Comparison of ENCODE assay signal across 8 cellular contexts in genomic region chr6:27518881-27519795, GRCh38. TPM values are rescaled to one million over a fixed set of nuclear protein-coding genes. Genes with fewer than 3 reads are reported as not detected.
DNase-seq lines count a peak whose midpoint lies in the region; ATAC-seq and TF ChIP-seq lines count a peak whose summit lies in the region.

No MANE protein-coding gene starts in this region.

- intact Hi-C loops in PC-3 (cut with micrococcal nuclease) (loop anchor here (1.0 to 5.0 kb wide), 10 partner anchors 16 to 356 kb away; partner anchors contain the start of gene POM121L2), natural killer cell (cut with micrococcal nuclease) (loop anchor here (1.0 to 5.0 kb wide), 6 partner anchors 40 to 376 kb away; a partner anchor contains a TSS)

- POLR2A ChIA-PET in PC-3 (lab: Charles Lee; ENCODE audit: unreplicated experiment) = no interaction called here

- H3K27me3 Mint-ChIP-seq in activated T-helper 17 cell treated with anti-CD3 and anti-CD28 coated beads, Interleukin-2, amount 50 U/mL, for 72 hours = peaks cover 4% of the 10 kb centered on the region
- peaks cover 29 to 46% of the 10 kb centered on the region in 2 donors for H3K27me3 Mint-ChIP-seq in natural killer cell (ENCODE audit: low read depth in 2 of 2)

- peak overlapping the region; percentile 99 for H2AFZ ChIP-seq in PC-3 (ENCODE audit: low read length)

- H3K27me3 ChIP-seq in PC-3 (ENCODE audit: low read length) (no peaks in the 10 kb centered on the region), stomach smooth muscle (ENCODE audit: control insufficient read depth in 1 of 2, insufficient read depth in 2 of 2, low read length in 2 of 2) (peaks cover 6 to 8% of the 10 kb centered on the region in 2 donors)

- no peaks in the 10 kb centered on the region for H3F3A ChIP-seq in PC-3 (ENCODE audit: low read length, unreplicated experiment)

- ATAC-seq in PC-3 (peak; percentile 73), natural killer cell (peak; percentile 61 to 81 (median 81))
- peak; percentile 83 for ATAC-seq in activated T-helper 17 cell treated with anti-CD3 and anti-CD28 coated beads, Interleukin-2, amount 50 U/mL, for 72 hours (replicated peaks)

- H3K9me3 ChIP-seq in PC-3 (ENCODE audit: low read length) = no peaks in the 10 kb centered on the region
- H3K9me3 ChIP-seq in stomach smooth muscle (ENCODE audit: control insufficient read depth in 2 of 2, low read length in 2 of 2) = no peaks in the 10 kb centered on the region

- TF ChIP-seq CTCF in GM20000 (IDR thresholded peaks at IDR 0.05; ENCODE audit: extremely low read depth, missing control alignments) (peak; percentile 71), PC-3 (conservative IDR thresholded peaks at IDR 0.05; ENCODE audit: low read depth, low read length) (peak; percentile 88), natural killer cell (IDR thresholded peaks at IDR 0.05) (peak; percentile 79)

- H3K4me2 ChIP-seq in PC-3 (ENCODE audit: low read length) = peak overlapping the region; percentile 88

- peaks cover 7% of the 10 kb centered on the region for H3K36me3 Mint-ChIP-seq in activated T-helper 17 cell treated with anti-CD3 and anti-CD28 coated beads, Interleukin-2, amount 50 U/mL, for 72 hours (ENCODE audit: low read depth)
- no peaks in the 10 kb centered on the region for H3K36me3 Mint-ChIP-seq in natural killer cell

- peaks cover 10% of the 10 kb centered on the region for H3K4me1 Mint-ChIP-seq in activated T-helper 17 cell treated with anti-CD3 and anti-CD28 coated beads, Interleukin-2, amount 50 U/mL, for 72 hours
- H3K4me1 Mint-ChIP-seq in natural killer cell = peaks cover 16 to 17% of the 10 kb centered on the region in 2 donors

- H3K9me2 ChIP-seq in PC-3 (replicated peaks; ENCODE audit: low read length) = no peaks in the 10 kb centered on the region

- no peaks in the 10 kb centered on the region for H4K20me1 ChIP-seq in PC-3 (ENCODE audit: low read length)

- H3K36me3 ChIP-seq in PC-3 (ENCODE audit: low read depth, low read length) = no peaks in the 10 kb centered on the region
- no peaks in the 10 kb centered on the region for H3K36me3 ChIP-seq in stomach smooth muscle (ENCODE audit: control insufficient read depth in 2 of 2, insufficient read depth in 2 of 2, low read length in 2 of 2)

- peak overlapping the region; percentile 71 for H3K9ac ChIP-seq in PC-3 (ENCODE audit: low read length)
- H3K9ac ChIP-seq in stomach smooth muscle (ENCODE audit: low read length in 2 of 2) = peak overlapping the region; percentile 87 to 92

- H3K9me3 Mint-ChIP-seq in activated T-helper 17 cell treated with anti-CD3 and anti-CD28 coated beads, Interleukin-2, amount 50 U/mL, for 72 hours = no peaks in the 10 kb centered on the region
- no peaks in the 10 kb centered on the region for H3K9me3 Mint-ChIP-seq in natural killer cell

- peak overlapping the region; percentile 99 for H3K27ac Mint-ChIP-seq in activated T-helper 17 cell treated with anti-CD3 and anti-CD28 coated beads, Interleukin-2, amount 50 U/mL, for 72 hours
- peak overlapping the region; percentile 87 to 88 for H3K27ac Mint-ChIP-seq in natural killer cell

- H3K4me3 ChIP-seq in PC-3 (ENCODE audit: low read length) = peak overlapping the region; percentile 89
- peak overlapping the region; percentile 92 to 96 for H3K4me3 ChIP-seq in stomach smooth muscle (ENCODE audit: low read length in 2 of 2)

- CTCF ChIA-PET in PC-3 (lab: Charles Lee) = interaction anchor here (0.6 to 2.0 kb wide), 8 partner anchors 13 to 233 kb away, joined by 3 to 21 read pairs (median 4); partner anchors contain the start of gene POM121L2

- peak overlapping the region; percentile 94 for H3K4me3 Mint-ChIP-seq in activated T-helper 17 cell treated with anti-CD3 and anti-CD28 coated beads, Interleukin-2, amount 50 U/mL, for 72 hours
- H3K4me3 Mint-ChIP-seq in natural killer cell = peak overlapping the region; percentile 91

- BruUV-seq in PC-3 (replicated peaks; lab: Mats Ljungman, UMichigan) = TSS peak; percentile 17

- peak; percentile 48 for DNase-seq in COLO668 (lab: John Stamatoyannopoulos, UW; ENCODE audit: unreplicated experiment)
- DNase-seq in GM20000 (ENCODE audit: low spot score) = peak; percentile 73
- DNase-seq in HuH-7.5 (ENCODE audit: low spot score) = peak; percentile 13
- DNase-seq in PC-3 = peak; percentile 96
- peak; percentile 97 for DNase-seq in fibroblast of peridontal ligament (ENCODE audit: extremely low read depth)
- DNase-seq in natural killer cell = peak; percentile 49

- H3K4me1 ChIP-seq in PC-3 (ENCODE audit: insufficient read depth, low read length) (peaks cover 5% of the 10 kb centered on the region; the same call in 1 of the 2 replicates), stomach smooth muscle (ENCODE audit: control insufficient read depth, insufficient read depth, low read length) (peaks cover 9% of the 10 kb centered on the region)

- H3K79me2 ChIP-seq in PC-3 (ENCODE audit: low read length) = no peaks in the 10 kb centered on the region

- peak overlapping the region; percentile 31; the same call in 1 of the 2 replicates for H3K27ac ChIP-seq in PC-3 (ENCODE audit: low read length)
- peak overlapping the region; percentile 96 for H3K27ac ChIP-seq in stomach smooth muscle (ENCODE audit: low read length)

RNA-seq across cellular contexts. Expression of gene ZNF184, which starts 46.2 kb away (rescaled TPM):
- total RNA-seq in PC-3 (2014; rRNA removed) (7.0 and 10.2 TPM in 2 replicates), natural killer cell (10 to 100 TPM; 12.8 to 21.7 (median 16.2) TPM)
- total RNA-seq in activated T-helper 17 cell treated with anti-CD3 and anti-CD28 coated beads, Interleukin-2, amount 50 U/mL, for 72 hours = 10 to 100 TPM in 1 of 2 donors, 1 to 10 TPM in 1; 8.1 to 11.2 TPM

Comparison
In these comparisons a context has a peak if more than half of its experiments do, and no peak if none do; other contexts are left out.
1. Peak in every context shown above with its lines: DNase-seq, ATAC-seq, H3K4me3 ChIP-seq and H3K27ac ChIP-seq.
2. DNase-seq: peak in every context shown above with its lines; median percentile 97 in fibroblast of peridontal ligament; 96 in PC-3; 73 in GM20000; 49 in natural killer cell; 48 in COLO668; 13 in HuH-7.5.